In genomic region chr15:24956131-24956838, GRCh38 we compare ENCODE assay signal across 7 cellular contexts. TPM values are rescaled to one million over a fixed set of nuclear protein-coding genes. Genes with fewer than 3 reads are reported as not detected.
A peak's percentile ranks its signal among the peaks of the same experiment; 100 is the strongest.
DNase-seq lines count a peak whose midpoint lies in the region; ATAC-seq and TF ChIP-seq lines count a peak whose summit lies in the region.

No MANE protein-coding gene starts in this region.

- H3K4me1 Mint-ChIP-seq in activated CD4-positive, alpha-beta memory T cell treated with anti-CD3 and anti-CD28 coated beads, Interleukin-2, amount 10 ng/mL, durations not matched to agents 7 days and 5 days, result peaks cover 20% of the 10 kb centered on the region

- ATAC-seq in GM18519 (IDR thresholded peaks at IDR 0.05; ENCODE audit: low FRiP score, unreplicated experiment) (peak; percentile 50), HG03045 (IDR thresholded peaks at IDR 0.05; ENCODE audit: unreplicated experiment) (peak; percentile 70), lung (ENCODE audit: insufficient read depth, low FRiP score) (peak; percentile 74)

- H3K4me3 ChIP-seq in ectodermal cell (ENCODE audit: insufficient read depth, low read depth, low read length), result peak overlapping the region; percentile 74
- peak overlapping the region; percentile 64 for H3K4me3 ChIP-seq in lung

- POLR2A ChIA-PET in activated CD4-positive, alpha-beta memory T cell treated with anti-CD3 and anti-CD28 coated beads, Interleukin-2, amount 10 ng/mL, durations not matched to agents 7 days and 5 days (lab: Charles Lee), result interaction anchor here (1.0 to 1.5 kb wide), 2 partner anchors 481 to 483 kb away, joined by 3 to 10 read pairs; partner anchors contain the start of gene UBE3A

- H3K27ac ChIP-seq in ectodermal cell (ENCODE audit: insufficient read depth, low read depth, low read length, poor library complexity, severe bottlenecking) (peak overlapping the region; percentile 89), lung (ENCODE audit: low read depth in 1 of 2, low read length in 1 of 2) (peak overlapping the region; percentile 86 to 90)

- H3K9me3 ChIP-seq in ectodermal cell (ENCODE audit: control insufficient read depth, low read length) (peaks cover 2% of the 10 kb centered on the region), lung (ENCODE audit: control insufficient read depth in 2 of 2, insufficient read depth in 1 of 2, low read length in 1 of 2) (peaks cover 0 to 15% of the 10 kb centered on the region in 2 donors)

- no peak for TF ChIP-seq CTCF in lung (IDR thresholded peaks at IDR 0.05; ENCODE audit: control extremely low read depth, extremely low read depth)

- H3K27me3 Mint-ChIP-seq in activated CD4-positive, alpha-beta memory T cell treated with anti-CD3 and anti-CD28 coated beads, Interleukin-2, amount 10 ng/mL, durations not matched to agents 7 days and 5 days, result peaks cover 1% of the 10 kb centered on the region

- CTCF ChIA-PET in activated CD4-positive, alpha-beta memory T cell treated with anti-CD3 and anti-CD28 coated beads, Interleukin-2, amount 10 ng/mL, durations not matched to agents 7 days and 5 days (lab: Charles Lee), result no interaction called here

- H3K27me3 ChIP-seq in ectodermal cell (ENCODE audit: control insufficient read depth, insufficient read depth, low read length, poor library complexity, severe bottlenecking), result no peaks in the 10 kb centered on the region
- no peaks in the 10 kb centered on the region for H3K27me3 ChIP-seq in lung (ENCODE audit: control insufficient read depth, insufficient read depth)

- H3K27ac Mint-ChIP-seq in activated CD4-positive, alpha-beta memory T cell treated with anti-CD3 and anti-CD28 coated beads, Interleukin-2, amount 10 ng/mL, durations not matched to agents 7 days and 5 days, result peak overlapping the region; percentile 84

- peaks cover 22% of the 10 kb centered on the region for H3K36me3 Mint-ChIP-seq in activated CD4-positive, alpha-beta memory T cell treated with anti-CD3 and anti-CD28 coated beads, Interleukin-2, amount 10 ng/mL, durations not matched to agents 7 days and 5 days (ENCODE audit: low read depth)

- peak overlapping the region; percentile 84 for H3K4me3 Mint-ChIP-seq in activated CD4-positive, alpha-beta memory T cell treated with anti-CD3 and anti-CD28 coated beads, Interleukin-2, amount 10 ng/mL, durations not matched to agents 7 days and 5 days

- H3K36me3 ChIP-seq in ectodermal cell (ENCODE audit: control insufficient read depth, insufficient read depth, low read length) (peaks cover 2% of the 10 kb centered on the region), lung (ENCODE audit: control insufficient read depth in 2 of 2, insufficient read depth in 2 of 2, low read length in 2 of 2) (no peaks in the 10 kb centered on the region)

- 49 to 55% methylated on average over 28 of the region's 28 CpGs for WGBS in ectodermal cell, 2 experiments
- 41 to 57% methylated on average over 27 to 28 of the region's 28 CpGs for WGBS in lung, 2 donors

- H3K9me3 Mint-ChIP-seq in activated CD4-positive, alpha-beta memory T cell treated with anti-CD3 and anti-CD28 coated beads, Interleukin-2, amount 10 ng/mL, durations not matched to agents 7 days and 5 days, result peaks cover 19% of the 10 kb centered on the region

- H3K4me1 ChIP-seq in ectodermal cell (ENCODE audit: control insufficient read depth, insufficient read depth, low read length) (no peaks in the 10 kb centered on the region), lung (ENCODE audit: control insufficient read depth in 2 of 2, insufficient read depth in 2 of 2, low read length in 2 of 2) (no peaks in the 10 kb centered on the region)

- DNase-seq in NCI-H2227 (lab: John Stamatoyannopoulos, UW; ENCODE audit: unreplicated experiment), result peak; percentile 77
- DNase-seq in activated CD4-positive, alpha-beta memory T cell treated with anti-CD3 and anti-CD28 coated beads, Interleukin-2, amount 10 ng/mL, durations not matched to agents 7 days and 5 days, result peak; percentile 62
- peak; percentile 67 for DNase-seq in lung (ENCODE audit: low spot score)
- peak; percentile 43 to 72 (median 57) for DNase-seq in stimulated activated CD4-positive, alpha-beta T cell treated with anti-CD3 and anti-CD28 coated beads, TNF-alpha, amount 100 ng/mL, for 24 hours (ENCODE audit: low read depth in 3 of 3)

RNA-seq across cellular contexts. Expression of gene SNRPN, which starts 1.5 kb away (rescaled TPM):
- 10 to 100 TPM; 58.3 to 61.1 TPM for total RNA-seq in activated CD4-positive, alpha-beta memory T cell treated with anti-CD3 and anti-CD28 coated beads, Interleukin-2, amount 10 ng/mL, durations not matched to agents 7 days and 5 days
- 285 TPM for polyA plus RNA-seq in ectodermal cell (2013, experiment 1 of 4)
- polyA plus RNA-seq in ectodermal cell (2013, experiment 2 of 4), result 286 TPM
- polyA plus RNA-seq in ectodermal cell (2013, experiment 3 of 4), result 253 TPM
- 276 TPM for polyA plus RNA-seq in ectodermal cell (2013, experiment 4 of 4)
- total RNA-seq in lung, result 100 to 1,000 TPM in 1 of 2 donors, 10 to 100 TPM in 1; 69.0 to 192 TPM
- polyA plus RNA-seq in lung, result 10 to 100 TPM; 65.1 to 97.1 TPM

RNA-seq across cellular contexts. Expression of gene SNURF, which starts 1.5 kb away (rescaled TPM):
- total RNA-seq in activated CD4-positive, alpha-beta memory T cell treated with anti-CD3 and anti-CD28 coated beads, Interleukin-2, amount 10 ng/mL, durations not matched to agents 7 days and 5 days, result 10 to 100 TPM; 12.1 to 16.0 TPM
- polyA plus RNA-seq in ectodermal cell (2013, experiment 1 of 4), result 21.4 TPM
- 26.3 TPM for polyA plus RNA-seq in ectodermal cell (2013, experiment 2 of 4)
- 43.8 TPM for polyA plus RNA-seq in ectodermal cell (2013, experiment 3 of 4)
- 38.5 TPM for polyA plus RNA-seq in ectodermal cell (2013, experiment 4 of 4)
- 10 to 100 TPM in 1 of 2 donors, 1 to 10 TPM in 1; 3.9 to 78.4 TPM for total RNA-seq in lung
- 1 to 10 TPM; 2.1 to 2.2 TPM for polyA plus RNA-seq in lung

Comparison
In these comparisons a context has a peak if more than half of its experiments do, and no peak if none do; other contexts are left out.
1. Peak in every context shown above with its lines: DNase-seq, ATAC-seq, H3K4me3 ChIP-seq and H3K27ac ChIP-seq.